ENCODE assay signal across 8 cellular contexts in the genomic region with DNA sequence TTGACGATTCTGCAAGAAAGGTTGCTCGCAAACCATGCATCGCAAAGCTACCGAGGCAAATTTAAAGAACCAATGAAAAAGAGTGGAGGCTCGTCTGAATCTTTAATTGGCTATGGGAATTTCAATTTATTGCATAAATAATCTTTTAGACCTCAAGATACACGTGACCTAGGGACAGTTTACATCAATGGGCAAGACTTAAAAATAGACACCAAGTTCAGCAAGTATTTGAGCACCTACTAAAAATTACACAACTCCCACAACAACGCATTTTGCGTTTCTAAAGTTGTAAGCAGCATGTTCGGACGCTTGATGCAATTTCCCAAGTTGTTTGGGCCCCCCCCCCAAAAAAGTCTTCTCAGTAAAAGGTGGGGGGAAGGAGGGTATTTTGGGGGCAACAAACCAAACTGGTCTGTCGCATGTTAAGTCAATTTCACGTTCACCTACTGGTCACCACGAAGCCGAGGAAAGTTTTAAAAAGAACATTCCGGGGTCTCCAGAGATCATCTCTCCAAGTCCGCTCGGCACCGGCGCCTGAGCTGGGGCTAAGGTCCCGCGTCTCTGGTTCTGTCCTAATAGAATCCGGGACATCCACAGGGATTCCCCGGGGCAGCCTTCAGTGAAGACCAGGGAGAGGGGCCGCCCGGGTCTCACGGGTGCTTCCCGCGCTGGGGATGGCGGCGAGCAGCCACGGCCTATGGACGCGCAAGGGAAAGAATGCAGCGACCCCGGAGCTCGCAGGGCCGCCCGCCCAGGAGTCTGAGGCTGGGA. TPM values are rescaled to one million over a fixed set of nuclear protein-coding genes. Genes with fewer than 3 reads are reported as not detected.
DNase-seq lines count a peak whose midpoint lies in the region; ATAC-seq, FAIRE-seq and TF ChIP-seq lines count a peak whose summit lies in the region.

No MANE protein-coding gene starts in this region.

- H3K4me3 ChIP-seq in HUES64 (ENCODE audit: low read length) (peak overlapping the region; percentile 87), fibroblast of pulmonary artery (replicated peaks; ENCODE audit: low read depth, low read length) (peak overlapping the region; percentile 82), osteoblast (ENCODE audit: insufficient read depth, low read length) (peak overlapping the region; percentile 84)

- no peaks in the 10 kb centered on the region for H3K27me3 Mint-ChIP-seq in activated B cell treated with CpG ODN at 0.5 μM for 24 hours

- H3K27ac ChIP-seq in HUES64 (ENCODE audit: low read depth, low read length) (peak overlapping the region; percentile 98), osteoblast (ENCODE audit: low read depth, low read length) (peak overlapping the region; percentile 99)

- no peaks in the 10 kb centered on the region for H3K9me3 Mint-ChIP-seq in activated B cell treated with CpG ODN at 0.5 μM for 24 hours

- peak overlapping the region; percentile 93 for H3K4me2 ChIP-seq in osteoblast (ENCODE audit: insufficient read depth, low read length)

- peak overlapping the region; percentile 97 for H3K4me3 Mint-ChIP-seq in activated B cell treated with CpG ODN at 0.5 μM for 24 hours

- FAIRE-seq in GM19239 (lab: Jason Lieb, UNC) = no peak

- WGBS in HUES64 = under 1% methylated on average over 38 of the region's 38 CpGs

- DNase-seq in A172 (ENCODE audit: low spot score) (peak; percentile 29), activated B cell treated with CpG ODN at 0.5 μM for 24 hours (no peak), fibroblast of pulmonary artery (ENCODE audit: low read depth) (peak; percentile 62), osteoblast (ENCODE audit: insufficient read length, low spot score, missing footprints) (peak; percentile 59), GM19239 (ENCODE audit: insufficient read length, low spot score) (no peak), NCI-H345 (lab: John Stamatoyannopoulos, UW) (no peak)

- peaks cover 54% of the 10 kb centered on the region for H3K4me1 ChIP-seq in HUES64 (ENCODE audit: insufficient read depth, low read length)
- H3K4me1 ChIP-seq in osteoblast (ENCODE audit: insufficient read depth, low read length) = peaks cover 66% of the 10 kb centered on the region

- peaks cover 87% of the 10 kb centered on the region for H3K79me2 ChIP-seq in osteoblast (ENCODE audit: insufficient read depth, low read length)

- peaks cover 51% of the 10 kb centered on the region for H3K36me3 Mint-ChIP-seq in activated B cell treated with CpG ODN at 0.5 μM for 24 hours (ENCODE audit: low read depth)

- H3K36me3 ChIP-seq in HUES64 (ENCODE audit: insufficient read depth, low read length) (peaks cover 71% of the 10 kb centered on the region), osteoblast (ENCODE audit: insufficient read depth, low read length) (peaks cover 11% of the 10 kb centered on the region)

- intact Hi-C loops in activated B cell treated with CpG ODN at 0.5 μM for 24 hours (cut with micrococcal nuclease) = loop anchor here (1.0 to 10.0 kb wide), 13 partner anchors 29 to 1947 kb away; a partner anchor contains a TSS

- TF ChIP-seq CTCF in activated B cell treated with CpG ODN at 0.5 μM for 24 hours (IDR thresholded peaks at IDR 0.05) (no peak), fibroblast of pulmonary artery (IDR thresholded peaks at IDR 0.05; ENCODE audit: low read length, missing control alignments) (no peak), osteoblast (IDR thresholded peaks at IDR 0.05; ENCODE audit: extremely low read depth, low read depth, low read length) (no peak)

- H3K4me1 Mint-ChIP-seq in activated B cell treated with CpG ODN at 0.5 μM for 24 hours = peaks cover 78% of the 10 kb centered on the region

- peak overlapping the region; percentile 90 for H3K27ac Mint-ChIP-seq in activated B cell treated with CpG ODN at 0.5 μM for 24 hours

- H3K9ac ChIP-seq in HUES64 (ENCODE audit: low read depth, low read length) = peak overlapping the region; percentile 99

- H3K27me3 ChIP-seq in HUES64 (ENCODE audit: insufficient read depth, low read length) = no peaks in the 10 kb centered on the region
- no peaks in the 10 kb centered on the region for H3K27me3 ChIP-seq in osteoblast (ENCODE audit: insufficient read depth, low read length)

- H3K9me3 ChIP-seq in HUES64 (ENCODE audit: insufficient read depth, low read depth, low read length) (no peaks in the 10 kb centered on the region), osteoblast (ENCODE audit: low read depth, low read length) (no peaks in the 10 kb centered on the region)

- POLR2A ChIA-PET in activated B cell treated with CpG ODN at 0.5 μM for 24 hours (lab: Charles Lee) = interaction anchor here (0.7 to 5.3 kb wide), 13 partner anchors 11 to 540 kb away, joined by 3 to 96 read pairs (median 6); a partner anchor contains a TSS

- CTCF ChIA-PET in activated B cell treated with CpG ODN at 0.5 μM for 24 hours (lab: Charles Lee) = interaction anchor here (0.7 to 2.5 kb wide), 7 partner anchors 9 to 826 kb away, joined by 3 to 11 read pairs (median 3); no protein-coding TSS in a partner anchor

- H4K20me1 ChIP-seq in osteoblast (ENCODE audit: insufficient read depth, low read length) = peaks cover 41% of the 10 kb centered on the region

- peak overlapping the region; percentile 94 for H2AFZ ChIP-seq in osteoblast (ENCODE audit: low read length)

- ATAC-seq in GM18520 (IDR thresholded peaks at IDR 0.05; ENCODE audit: unreplicated experiment) (peak; percentile 1), activated B cell treated with CpG ODN at 0.5 μM for 24 hours (ENCODE audit: low read depth) (peak; percentile 1)

RNA-seq across cellular contexts. Expression of a gene that starts 0.8 kb away (rescaled TPM):
- 110 and 134 TPM in 2 replicates for total RNA-seq in A172 (2014; rRNA removed; shearing (Covaris generic))
- 164 TPM for polyA plus RNA-seq in HUES64 (2013, experiment 1 of 2)
- 154 TPM for polyA plus RNA-seq in HUES64 (2013, experiment 2 of 2)
- 125 and 139 TPM in 2 replicates for total RNA-seq in activated B cell treated with CpG ODN at 0.5 μM for 24 hours
- 89.9 and 93.7 TPM in 2 replicates for total RNA-seq in osteoblast

RNA-seq across cellular contexts. Expression of a gene that starts 1.0 kb away (rescaled TPM):
- total RNA-seq in A172 (2014; rRNA removed; shearing (Covaris generic)) = 17.4 and 19.3 TPM in 2 replicates
- polyA plus RNA-seq in HUES64 (2013, experiment 1 of 2) = 37.9 TPM
- polyA plus RNA-seq in HUES64 (2013, experiment 2 of 2) = 41.4 TPM
- total RNA-seq in activated B cell treated with CpG ODN at 0.5 μM for 24 hours (19.0 TPM in 2 replicates), osteoblast (8.3 and 13.6 TPM in 2 replicates)

Comparison
In these comparisons a context has a peak if more than half of its experiments do, and no peak if none do; other contexts are left out.
1. DNase-seq: peak in A172 (single experiment), fibroblast of pulmonary artery (single experiment) and osteoblast (single experiment); none in activated B cell treated with CpG ODN at 0.5 μM for 24 hours (single experiment), GM19239 (single experiment) and NCI-H345 (single experiment).
2. Peak in every context shown above with its lines, with median percentiles within 50 percentile points of each other: H3K4me3 ChIP-seq.